19 cellular contexts compared by ENCODE assay signal in the genomic region with DNA sequence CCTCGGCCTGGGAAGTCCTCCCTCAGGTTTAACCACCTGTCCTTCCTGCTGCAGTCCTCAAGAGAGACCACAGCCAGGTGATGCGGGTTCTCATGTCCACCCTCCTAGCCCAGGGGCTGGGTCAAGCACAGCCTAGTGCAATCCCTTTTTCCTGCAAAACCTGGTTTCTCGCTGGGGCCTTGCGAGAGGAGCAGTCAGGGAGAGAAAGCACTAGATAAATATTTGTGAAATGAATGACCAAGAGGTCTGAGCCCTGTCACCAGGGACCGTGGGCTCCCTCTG. TPM values are rescaled to one million over a fixed set of nuclear protein-coding genes. Genes with fewer than 3 reads are reported as not detected.
"Had no signal": no experiment of that assay in that cellular context is flagged by ENCODE, and none has a peak within 500 bp of the region (broad histone marks: within the 10 kb centered on the region; RNA-seq: fewer than 3 reads in every experiment).

No MANE protein-coding gene starts in this region.

- H3K9me3 ChIP-seq: body of pancreas, colonic mucosa, gastrocnemius medialis, heart right ventricle, tibial nerve, vagina had no signal

- H3K4me3 Mint-ChIP-seq: activated CD4-positive, alpha-beta T cell treated with anti-CD3 and anti-CD28 coated beads, Interleukin-2, amount 10 ng/mL, durations not matched to agents 24 days and 14 days; activated CD8-positive, alpha-beta T cell treated with anti-CD3 and anti-CD28 coated beads for 36 hours; activated naive CD8-positive, alpha-beta T cell treated with anti-CD3 and anti-CD28 coated beads, Interleukin-2, amount 10 ng/mL, durations not matched to agents 7 days and 5 days; activated T-helper 17 cell treated with anti-CD3 and anti-CD28 coated beads, Interleukin-2, amount 50 U/mL, for 72 hours; immature natural killer cell; natural killer cell; T-cell had no signal

- H3K27me3 ChIP-seq: body of pancreas, vagina had no signal

- ATAC-seq: activated CD8-positive, alpha-beta T cell treated with anti-CD3 and anti-CD28 coated beads for 36 hours; activated T-helper 17 cell treated with anti-CD3 and anti-CD28 coated beads, Interleukin-2, amount 50 U/mL, for 72 hours; body of pancreas; gastrocnemius medialis; heart right ventricle; natural killer cell; T-cell had no signal

- H3K27ac ChIP-seq: body of pancreas, colonic mucosa, gastrocnemius medialis, heart right ventricle, tibial nerve, vagina had no signal

- H3K4me3 ChIP-seq: body of pancreas, colonic mucosa, gastrocnemius medialis, heart right ventricle, tibial nerve, vagina had no signal

- DNase-seq: activated CD4-positive, alpha-beta T cell treated with anti-CD3 and anti-CD28 coated beads, Interleukin-2, amount 10 ng/mL, durations not matched to agents 24 days and 14 days; activated CD4-positive, CD25-positive, alpha-beta regulatory T cell; activated CD8-positive, alpha-beta T cell treated with anti-CD3 and anti-CD28 coated beads for 36 hours; activated naive CD4-positive, alpha-beta T cell treated with Interleukin-2 at 50 U/mL for 16 hours; activated naive CD8-positive, alpha-beta T cell treated with anti-CD3 and anti-CD28 coated beads, Interleukin-2, amount 10 ng/mL, durations not matched to agents 7 days and 5 days; activated T-cell treated with anti-CD3 and anti-CD28 coated beads, Interleukin-2, amount 50 U/mL, for 1 hour; body of pancreas; colonic mucosa; gastrocnemius medialis; heart right ventricle; immature natural killer cell; natural killer cell; retina; stimulated activated CD4-positive, alpha-beta T cell treated with anti-CD3 and anti-CD28 coated beads, Interleukin-2, amount 100 ng/mL, for 24 hours; stimulated activated naive CD4-positive, alpha-beta T cell treated with Interleukin-2 at 50 U/mL for 16 hours; T-cell had no signal

- H3K9me3 Mint-ChIP-seq: activated CD4-positive, alpha-beta T cell treated with anti-CD3 and anti-CD28 coated beads, Interleukin-2, amount 10 ng/mL, durations not matched to agents 24 days and 14 days; activated CD8-positive, alpha-beta T cell treated with anti-CD3 and anti-CD28 coated beads for 36 hours; activated naive CD8-positive, alpha-beta T cell treated with anti-CD3 and anti-CD28 coated beads, Interleukin-2, amount 10 ng/mL, durations not matched to agents 7 days and 5 days; activated T-helper 17 cell treated with anti-CD3 and anti-CD28 coated beads, Interleukin-2, amount 50 U/mL, for 72 hours; immature natural killer cell; natural killer cell; T-cell had no signal

- H3K27ac Mint-ChIP-seq: activated CD4-positive, alpha-beta T cell treated with anti-CD3 and anti-CD28 coated beads, Interleukin-2, amount 10 ng/mL, durations not matched to agents 24 days and 14 days; activated CD8-positive, alpha-beta T cell treated with anti-CD3 and anti-CD28 coated beads for 36 hours; activated naive CD8-positive, alpha-beta T cell treated with anti-CD3 and anti-CD28 coated beads, Interleukin-2, amount 10 ng/mL, durations not matched to agents 7 days and 5 days; activated T-helper 17 cell treated with anti-CD3 and anti-CD28 coated beads, Interleukin-2, amount 50 U/mL, for 72 hours; immature natural killer cell; natural killer cell; T-cell had no signal

- H3K4me1 ChIP-seq: colonic mucosa, gastrocnemius medialis had no signal

- H3K36me3 Mint-ChIP-seq: activated naive CD8-positive, alpha-beta T cell treated with anti-CD3 and anti-CD28 coated beads, Interleukin-2, amount 10 ng/mL, durations not matched to agents 7 days and 5 days; natural killer cell; T-cell had no signal

- H3K36me3 ChIP-seq: colonic mucosa, gastrocnemius medialis, heart right ventricle, tibial nerve, vagina had no signal

RNA-seq across cellular contexts. Expression of a gene that starts 2.3 kb away (rescaled TPM):
- total RNA-seq: activated CD4-positive, alpha-beta T cell treated with anti-CD3 and anti-CD28 coated beads, Interleukin-2, amount 10 ng/mL, durations not matched to agents 24 days and 14 days; gastrocnemius medialis; T-cell; tibial nerve had no signal
- polyA plus RNA-seq: immature natural killer cell had no signal

RNA-seq across cellular contexts. Expression of a gene that starts 50.0 kb away (rescaled TPM):
- total RNA-seq: activated CD4-positive, alpha-beta T cell treated with anti-CD3 and anti-CD28 coated beads, Interleukin-2, amount 10 ng/mL, durations not matched to agents 24 days and 14 days; activated CD8-positive, alpha-beta T cell treated with anti-CD3 and anti-CD28 coated beads for 36 hours; natural killer cell had no signal
- polyA plus RNA-seq: immature natural killer cell had no signal
